21 cellular contexts compared by ENCODE assay signal in the genomic region with DNA sequence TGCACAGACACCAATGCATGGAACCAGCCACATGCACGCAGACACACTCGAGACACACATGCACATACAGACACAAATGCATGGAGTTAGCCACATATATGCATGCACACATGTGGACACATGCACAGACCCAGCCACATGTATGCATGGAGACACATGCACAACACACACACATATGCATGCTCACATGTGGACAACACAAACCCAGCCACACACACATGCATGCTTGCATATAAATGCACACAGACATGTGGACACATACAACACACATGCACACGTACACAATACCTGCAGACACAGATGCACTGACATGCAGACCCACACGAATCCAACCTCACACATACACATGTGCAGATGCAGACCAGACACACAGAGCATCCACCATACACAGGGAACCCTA. TPM values are rescaled to one million over a fixed set of nuclear protein-coding genes. Genes with fewer than 3 reads are reported as not detected.
DNase-seq lines count a peak whose midpoint lies in the region; ATAC-seq, FAIRE-seq and TF ChIP-seq lines count a peak whose summit lies in the region.
"Had no signal": no experiment of that assay in that cellular context is flagged by ENCODE, and none has a peak within 500 bp of the region (broad histone marks: within the 10 kb centered on the region; RNA-seq: fewer than 3 reads in every experiment).

No MANE protein-coding gene starts in this region.

- H3K27me3 Mint-ChIP-seq in brain (peaks cover 7% of the 10 kb centered on the region), nephron (ENCODE audit: low read depth) (no peaks in the 10 kb centered on the region)

- H3K27ac ChIP-seq in substantia nigra (ENCODE audit: low read depth, low read length, poor library complexity, severe bottlenecking) = peak overlapping the region; percentile 78

- peak; percentile 77 for FAIRE-seq in HTR-8/SVneo (lab: Jason Lieb, UNC)
- FAIRE-seq: GM19239, H54 had no signal

- H3K9me3 Mint-ChIP-seq in brain (peaks cover 0 to 4% (median 0%) of the 10 kb centered on the region in 5 experiments), nephron (no peaks in the 10 kb centered on the region)

- no peaks in the 10 kb centered on the region for H3K36me3 Mint-ChIP-seq in brain
- no peaks in the 10 kb centered on the region for H3K36me3 Mint-ChIP-seq in nephron (ENCODE audit: low read depth)

- no peak for TF ChIP-seq CTCF in brain (conservative IDR thresholded peaks at IDR 0.05)
- TF ChIP-seq CTCF in nephron (IDR thresholded peaks at IDR 0.05; ENCODE audit: unreplicated experiment in 3 of 3) = no peak

- H3K4me3 Mint-ChIP-seq in brain = peak overlapping the region in 1 of 5 experiments; percentile 40
- H3K4me3 Mint-ChIP-seq in nephron = peak overlapping the region in 1 of 3 experiments; percentile 45

- H3K27ac Mint-ChIP-seq in brain = peak overlapping the region in 3 of 5 experiments; percentile 29 to 94 (median 70)
- H3K27ac Mint-ChIP-seq in nephron = peak overlapping the region; percentile 42 to 69 (median 68)

- DNase-seq in HTR-8/SVneo (ENCODE audit: insufficient read length, low spot score) (no peak), substantia nigra (lab: John Stamatoyannopoulos, UW) (no peak), NCI-H774 (lab: John Stamatoyannopoulos, UW) (no peak), AML-193 (lab: John Stamatoyannopoulos, UW) (no peak)
- DNase-seq: DMS153, DND-41, KBM-7, MV-4-11, NCI-H1105, NCI-H1436 treated with DMSO at 0.1 percent for 48 hours, NCI-H187 treated with DMSO at 0.1 percent for 48 hours, NCI-H2171 treated with DMSO at 0.1 percent for 48 hours, NCI-H345, NCI-H510A treated with DMSO at 0.1 percent for 48 hours, NCI-H748 treated with DMSO at 0.1 percent for 48 hours, SHP77 had no signal

- H3K4me1 Mint-ChIP-seq in brain (peaks cover 79% of the 10 kb centered on the region), nephron (peaks cover 54% of the 10 kb centered on the region)

- ATAC-seq in HG02970 (IDR thresholded peaks at IDR 0.05; ENCODE audit: low FRiP score, unreplicated experiment) = no peak

RNA-seq across cellular contexts. Expression of a gene that starts 31.1 kb away (rescaled TPM):
- polyA plus RNA-seq in brain (ENCODE audit: insufficient read depth, low read depth, low replicate concordance) = 3.4 TPM
